In genomic region chr9:128161230-128161902, GRCh38 we compare ENCODE assay signal across 7 cellular contexts. TPM values are rescaled to one million over a fixed set of nuclear protein-coding genes. Genes with fewer than 3 reads are reported as not detected.
DNase-seq lines count a peak whose midpoint lies in the region; ATAC-seq, FAIRE-seq and TF ChIP-seq lines count a peak whose summit lies in the region.
"Not testable (repeated sequence)": the region's sequence is repeated elsewhere in the genome, so short reads cannot be mapped to it uniquely, and the experiment has no call there.
"Had no signal": no experiment of that assay in that cellular context is flagged by ENCODE, and none has a peak within 500 bp of the region (broad histone marks: within the 10 kb centered on the region; RNA-seq: fewer than 3 reads in every experiment).

No MANE protein-coding gene starts in this region.

- H3K4me1 Mint-ChIP-seq in GM23338: not testable (repeated sequence)
- peaks cover 23% of the 10 kb centered on the region for H3K4me1 Mint-ChIP-seq in activated CD4-positive, alpha-beta memory T cell treated with anti-CD3 and anti-CD28 coated beads, Interleukin-2, amount 10 ng/mL, durations not matched to agents 7 days and 5 days
- peaks cover 34% of the 10 kb centered on the region for H3K4me1 Mint-ChIP-seq in dendritic cell treated with granulocyte-macrophage colony-stimulating factor and Interleukin-4, amounts not matched to agents 40 ng/mL and 50 ng/mL, for 4 days (ENCODE audit: low read depth)

- CTCF ChIA-PET in activated CD4-positive, alpha-beta memory T cell treated with anti-CD3 and anti-CD28 coated beads, Interleukin-2, amount 10 ng/mL, durations not matched to agents 7 days and 5 days (lab: Charles Lee): interaction anchor here (0.5 to 1.0 kb wide), 5 partner anchors 9 to 191 kb away, joined by 3 to 5 read pairs (median 3); no protein-coding TSS in a partner anchor
- CTCF ChIA-PET in HepG2 (lab: Yijun Ruan, JAX; ENCODE audit: low intra/inter-chr PET ratio, low total read pairs): not testable (repeated sequence)

- TF ChIP-seq EP300 in HepG2 (IDR thresholded peaks at IDR 0.05; ENCODE audit: low read depth in 2 of 2, low read length in 2 of 2); HepG2 (CRISPR knock-in tag; IDR thresholded peaks at IDR 0.05; ENCODE audit: borderline replicate concordance): not testable (repeated sequence)

- H3K36me3 Mint-ChIP-seq in GM23338 (ENCODE audit: low read depth): peaks cover 24% of the 10 kb centered on the region
- peaks cover 26% of the 10 kb centered on the region for H3K36me3 Mint-ChIP-seq in activated CD4-positive, alpha-beta memory T cell treated with anti-CD3 and anti-CD28 coated beads, Interleukin-2, amount 10 ng/mL, durations not matched to agents 7 days and 5 days (ENCODE audit: low read depth)
- H3K36me3 Mint-ChIP-seq in dendritic cell treated with granulocyte-macrophage colony-stimulating factor and Interleukin-4, amounts not matched to agents 40 ng/mL and 50 ng/mL, for 4 days (ENCODE audit: low read depth): peaks cover 44% of the 10 kb centered on the region

- not testable (repeated sequence) for H2AFZ ChIP-seq in GM23338; HepG2 (ENCODE audit: low read length)

- peak overlapping the region; percentile 94 for H3K4me2 ChIP-seq in GM23338
- peak overlapping the region; percentile 95 for H3K4me2 ChIP-seq in HepG2 (ENCODE audit: low read depth, low read length)

- intact Hi-C loops in dendritic cell treated with granulocyte-macrophage colony-stimulating factor and Interleukin-4, amounts not matched to agents 40 ng/mL and 50 ng/mL, for 4 days (cut with micrococcal nuclease); HepG2 (cut with micrococcal nuclease; ENCODE audit: unreplicated experiment): not testable (repeated sequence)

- H3K27ac ChIP-seq in GM23338 (ENCODE audit: low read depth); HepG2 (ENCODE audit: extremely low read length, insufficient read depth, low read length); stomach smooth muscle (ENCODE audit: low read length): not testable (repeated sequence)

- peak overlapping the region; percentile 94 for H3K4me3 ChIP-seq in GM23338
- H3K4me3 ChIP-seq in HepG2 (replicated peaks in 1 of 3; ENCODE audit: insufficient read depth in 1 of 3, low read depth in 2 of 3, low read length in 3 of 3): peak overlapping the region in 1 of 3 experiments; percentile 97; a peak in 2 of 6 replicates
- H3K4me3 ChIP-seq in stomach smooth muscle (ENCODE audit: low read length in 2 of 2): peak overlapping the region; percentile 83 to 90

- not testable (repeated sequence) for H3K27ac Mint-ChIP-seq in GM23338; dendritic cell treated with granulocyte-macrophage colony-stimulating factor and Interleukin-4, amounts not matched to agents 40 ng/mL and 50 ng/mL, for 4 days
- peak overlapping the region; percentile 80 for H3K27ac Mint-ChIP-seq in activated CD4-positive, alpha-beta memory T cell treated with anti-CD3 and anti-CD28 coated beads, Interleukin-2, amount 10 ng/mL, durations not matched to agents 7 days and 5 days

- not testable (repeated sequence) for TF ChIP-seq POLR2A in HepG2 (IDR thresholded peaks at IDR 0.05; ENCODE audit: insufficient read depth in 1 of 2, low read depth in 2 of 2, low read length in 2 of 2)

- H3K9me3 ChIP-seq in HepG2 (ENCODE audit: low read length); stomach smooth muscle (ENCODE audit: control insufficient read depth in 2 of 2, low read length in 2 of 2): not testable (repeated sequence)

- H4K20me1 ChIP-seq in GM23338 (replicated peaks; ENCODE audit: insufficient read depth); HepG2 (ENCODE audit: insufficient read depth, low read length): not testable (repeated sequence)

- peak overlapping the region; percentile 76 for H3K4me3 Mint-ChIP-seq in GM23338
- H3K4me3 Mint-ChIP-seq in activated CD4-positive, alpha-beta memory T cell treated with anti-CD3 and anti-CD28 coated beads, Interleukin-2, amount 10 ng/mL, durations not matched to agents 7 days and 5 days: peak overlapping the region; percentile 78
- peak overlapping the region; percentile 82 for H3K4me3 Mint-ChIP-seq in dendritic cell treated with granulocyte-macrophage colony-stimulating factor and Interleukin-4, amounts not matched to agents 40 ng/mL and 50 ng/mL, for 4 days

- not testable (repeated sequence) for TF ChIP-seq CTCF in GM23338 (conservative IDR thresholded peaks at IDR 0.05; ENCODE audit: low read depth in 2 of 2); HepG2 (CRISPR knock-in tag; IDR thresholded peaks at IDR 0.05)

- 96% methylated on average over 13 of the region's 13 CpGs for WGBS in HepG2 (ENCODE audit: low lambda C conversion rate)

- FAIRE-seq in HepG2 (lab: Jason Lieb, UNC): not testable (repeated sequence)

- not testable (repeated sequence) for H3K4me1 ChIP-seq in GM23338 (ENCODE audit: insufficient read depth)
- peaks cover 16% of the 10 kb centered on the region for H3K4me1 ChIP-seq in HepG2 (ENCODE audit: insufficient read depth, low read length)
- peaks cover 19% of the 10 kb centered on the region for H3K4me1 ChIP-seq in stomach smooth muscle (ENCODE audit: control insufficient read depth, insufficient read depth, low read length)

- not testable (repeated sequence) for H3F3A ChIP-seq in GM23338 (replicated peaks; ENCODE audit: low read depth)

- H3K9ac ChIP-seq in HepG2 (ENCODE audit: insufficient read depth, low read depth, low read length): not testable (repeated sequence)
- peak overlapping the region in 1 of 2 donors; percentile 87 for H3K9ac ChIP-seq in stomach smooth muscle (ENCODE audit: low read length in 2 of 2)

- POLR2A ChIA-PET in activated CD4-positive, alpha-beta memory T cell treated with anti-CD3 and anti-CD28 coated beads, Interleukin-2, amount 10 ng/mL, durations not matched to agents 7 days and 5 days (lab: Charles Lee): interaction anchor here (1.0 to 3.7 kb wide), 5 partner anchors 9 to 180 kb away, joined by 3 to 20 read pairs (median 5); partner anchors contain the start of genes CIZ1 and PTGES2
- POLR2A ChIA-PET in HepG2 (lab: Yijun Ruan, JAX): interaction anchor here (1.7 to 2.8 kb wide), 3 partner anchors 11 to 33 kb away, joined by 4 to 17 read pairs (median 5); no protein-coding TSS in a partner anchor

- H3K9me3 Mint-ChIP-seq in GM23338; activated CD4-positive, alpha-beta memory T cell treated with anti-CD3 and anti-CD28 coated beads, Interleukin-2, amount 10 ng/mL, durations not matched to agents 7 days and 5 days; dendritic cell treated with granulocyte-macrophage colony-stimulating factor and Interleukin-4, amounts not matched to agents 40 ng/mL and 50 ng/mL, for 4 days: not testable (repeated sequence)

- DNase-seq in GM23338 (ENCODE audit: low spot score); activated CD4-positive, alpha-beta memory T cell treated with anti-CD3 and anti-CD28 coated beads, Interleukin-2, amount 10 ng/mL, durations not matched to agents 7 days and 5 days; HepG2 (ENCODE audit: low spot score): not testable (repeated sequence)
- peak; percentile 68 for DNase-seq in NCI-H69 (lab: John Stamatoyannopoulos, UW)

- H3K36me3 ChIP-seq in GM23338 (ENCODE audit: insufficient read depth): not testable (repeated sequence)
- peaks cover 5 to 27% of the 10 kb centered on the region in 2 experiments; a peak in 4 of 5 replicates for H3K36me3 ChIP-seq in HepG2 (replicated peaks in 1 of 2; ENCODE audit: control insufficient read depth in 1 of 2, insufficient read depth in 2 of 2, low read length in 2 of 2)
- H3K36me3 ChIP-seq in stomach smooth muscle (ENCODE audit: control insufficient read depth in 2 of 2, insufficient read depth in 2 of 2, low read length in 2 of 2): peaks cover 4 to 18% of the 10 kb centered on the region in 2 donors

- TF ChIP-seq RAD21 in HepG2 (CRISPR knock-in tag; IDR thresholded peaks at IDR 0.05): not testable (repeated sequence)

- not testable (repeated sequence) for BruUV-seq in HepG2 (replicated peaks; lab: Mats Ljungman, UMichigan)

- H3K27me3 ChIP-seq in GM23338 (ENCODE audit: insufficient read depth); HepG2 (ENCODE audit: control insufficient read depth in 1 of 2, insufficient read depth in 2 of 2, low read length in 2 of 2); stomach smooth muscle (ENCODE audit: control insufficient read depth in 1 of 2, insufficient read depth in 2 of 2, low read length in 2 of 2): not testable (repeated sequence)

- H3K9me2 ChIP-seq in GM23338 (ENCODE audit: insufficient read depth): not testable (repeated sequence)

- H3K79me2 ChIP-seq in GM23338 (replicated peaks; ENCODE audit: insufficient read depth); HepG2 (ENCODE audit: insufficient read depth, low read length): not testable (repeated sequence)

- not testable (repeated sequence) for ATAC-seq in GM23338, HepG2

- in situ Hi-C loops in HepG2 (cut with HindIII; ENCODE audit: extremely low pct_ligation_motif_present, low pct_unique_long_range_greater_than_20kb): not testable (repeated sequence)

- not testable (repeated sequence) for H3K27me3 Mint-ChIP-seq in GM23338 (ENCODE audit: insufficient read depth, low read depth, poor library complexity); activated CD4-positive, alpha-beta memory T cell treated with anti-CD3 and anti-CD28 coated beads, Interleukin-2, amount 10 ng/mL, durations not matched to agents 7 days and 5 days; dendritic cell treated with granulocyte-macrophage colony-stimulating factor and Interleukin-4, amounts not matched to agents 40 ng/mL and 50 ng/mL, for 4 days

RNA-seq across cellular contexts. Expression of gene BBLN, which starts 1.3 kb away (rescaled TPM):
- total RNA-seq in GM23338 (2014; rRNA removed; shearing (Covaris generic)): 246 and 276 TPM in 2 replicates
- polyA plus RNA-seq in GM23338 (2016; fragmentation: Nextera tagmentation; extraction: Ambion mirVana) (171 and 177 TPM in 2 replicates), HepG2 (2011; rRNA removed) (27.6 and 29.5 TPM in 2 replicates)
- total RNA-seq in activated CD4-positive, alpha-beta memory T cell treated with anti-CD3 and anti-CD28 coated beads, Interleukin-2, amount 10 ng/mL, durations not matched to agents 7 days and 5 days: 10 to 100 TPM; 91.3 to 94.1 TPM
- 22.2 and 33.1 TPM in 2 replicates for total RNA-seq in HepG2 (2016; rRNA removed; fragmentation: Illumina TruSeq; extraction: Trizol)
- total RNA-seq in HepG2 (2016; cell fraction: cytosol; rRNA removed; fragmentation: Illumina TruSeq; extraction: Trizol; ENCODE audit: low read depth): 146 and 177 TPM in 2 replicates
- 17.4 and 30.2 TPM in 2 replicates for total RNA-seq in HepG2 (2016; cell fraction: insoluble cytoplasmic fraction; rRNA removed; fragmentation: Illumina TruSeq; extraction: Trizol)
- total RNA-seq in HepG2 (2016; cell fraction: membrane; rRNA removed; fragmentation: Illumina TruSeq; extraction: Trizol): 86.9 and 114 TPM in 2 replicates
- 11.7 and 11.9 TPM in 2 replicates for total RNA-seq in HepG2 (2016; cell fraction: nucleus; rRNA removed; fragmentation: Illumina TruSeq; extraction: Trizol)
- 25.8 and 50.8 TPM in 2 replicates for polyA plus RNA-seq in HepG2 (2011; cell fraction: cytosol; rRNA removed)
- polyA plus RNA-seq in HepG2 (2011; cell fraction: nucleus; rRNA removed): 19.2 and 22.8 TPM in 2 replicates
- 13.4 and 25.7 TPM in 2 replicates for polyA plus RNA-seq in HepG2 (2012)
- polyA plus RNA-seq in HepG2 (2016; cell fraction: cytosol; fragmentation: Illumina TruSeq; extraction: Trizol; ENCODE audit: low read depth): 235 and 253 TPM in 2 replicates
- polyA plus RNA-seq in HepG2 (2016; cell fraction: insoluble cytoplasmic fraction; fragmentation: Illumina TruSeq; extraction: Trizol; ENCODE audit: low read depth): 19.0 and 25.9 TPM in 2 replicates
- 124 and 129 TPM in 2 replicates for polyA plus RNA-seq in HepG2 (2016; cell fraction: membrane; fragmentation: Illumina TruSeq; extraction: Trizol; ENCODE audit: low read depth)
- 21.4 TPM in 2 replicates for polyA plus RNA-seq in HepG2 (2016; cell fraction: nucleus; fragmentation: Illumina TruSeq; extraction: Trizol; ENCODE audit: insufficient read depth, low read depth)
- 17.1 and 32.9 TPM in 2 replicates for polyA minus RNA-seq in HepG2 (2011; rRNA and poly(A)+ RNA removed; ENCODE audit: low replicate concordance)
- polyA minus RNA-seq in HepG2 (2011; cell fraction: cytosol; rRNA and poly(A)+ RNA removed): 13.6 and 21.6 TPM in 2 replicates
- polyA minus RNA-seq in HepG2 (2011; cell fraction: nucleus; rRNA and poly(A)+ RNA removed): 4.8 and 7.1 TPM in 2 replicates

RNA-seq across cellular contexts. Expression of gene LCN2, which starts 12.1 kb away (rescaled TPM):
- 0.27 TPM in 1 of 2 replicates, not detected in the other for total RNA-seq in GM23338 (2014; rRNA removed; shearing (Covaris generic))
- polyA plus RNA-seq in GM23338 (2016; fragmentation: Nextera tagmentation; extraction: Ambion mirVana) (2.0 and 2.7 TPM in 2 replicates), HepG2 (2011; rRNA removed) (1.4 and 2.3 TPM in 2 replicates)
- not detected for total RNA-seq in activated CD4-positive, alpha-beta memory T cell treated with anti-CD3 and anti-CD28 coated beads, Interleukin-2, amount 10 ng/mL, durations not matched to agents 7 days and 5 days
- 0.34 and 0.38 TPM in 2 replicates for total RNA-seq in HepG2 (2016; rRNA removed; fragmentation: Illumina TruSeq; extraction: Trizol)
- 0.40 TPM in 1 of 2 replicates, not detected in the other for total RNA-seq in HepG2 (2016; cell fraction: cytosol; rRNA removed; fragmentation: Illumina TruSeq; extraction: Trizol; ENCODE audit: low read depth)
- total RNA-seq in HepG2 (2016; cell fraction: insoluble cytoplasmic fraction; rRNA removed; fragmentation: Illumina TruSeq; extraction: Trizol): 0.24 TPM in 1 of 2 replicates, not detected in the other
- 0.34 and 0.38 TPM in 2 replicates for total RNA-seq in HepG2 (2016; cell fraction: membrane; rRNA removed; fragmentation: Illumina TruSeq; extraction: Trizol)
- total RNA-seq in HepG2 (2016; cell fraction: nucleus; rRNA removed; fragmentation: Illumina TruSeq; extraction: Trizol): not detected in 2 replicates
- 0.93 and 2.4 TPM in 2 replicates for polyA plus RNA-seq in HepG2 (2011; cell fraction: cytosol; rRNA removed)
- polyA plus RNA-seq in HepG2 (2011; cell fraction: nucleus; rRNA removed): 4.4 and 6.2 TPM in 2 replicates
- polyA plus RNA-seq in HepG2 (2012): 1.5 and 1.7 TPM in 2 replicates
- polyA plus RNA-seq in HepG2 (2016; cell fraction: cytosol; fragmentation: Illumina TruSeq; extraction: Trizol; ENCODE audit: low read depth): 0.69 and 0.92 TPM in 2 replicates
- polyA plus RNA-seq in HepG2 (2016; cell fraction: insoluble cytoplasmic fraction; fragmentation: Illumina TruSeq; extraction: Trizol; ENCODE audit: low read depth): 0.71 and 0.76 TPM in 2 replicates
- polyA plus RNA-seq in HepG2 (2016; cell fraction: membrane; fragmentation: Illumina TruSeq; extraction: Trizol; ENCODE audit: low read depth): 0.49 and 0.63 TPM in 2 replicates
- 1.7 and 3.0 TPM in 2 replicates for polyA plus RNA-seq in HepG2 (2016; cell fraction: nucleus; fragmentation: Illumina TruSeq; extraction: Trizol; ENCODE audit: insufficient read depth, low read depth)
- 0.44 and 0.52 TPM in 2 replicates for polyA minus RNA-seq in HepG2 (2011; rRNA and poly(A)+ RNA removed; ENCODE audit: low replicate concordance)
- 0.99 TPM in 1 of 2 replicates, not detected in the other for polyA minus RNA-seq in HepG2 (2011; cell fraction: cytosol; rRNA and poly(A)+ RNA removed)
- not detected in 2 replicates for polyA minus RNA-seq in HepG2 (2011; cell fraction: nucleus; rRNA and poly(A)+ RNA removed)
- total RNA-seq: tibial nerve had no signal

RNA-seq across cellular contexts. Expression of gene CIZ1, which starts 30.0 kb away (rescaled TPM):
- 48.2 and 61.4 TPM in 2 replicates for total RNA-seq in GM23338 (2014; rRNA removed; shearing (Covaris generic))
- polyA plus RNA-seq in GM23338 (2016; fragmentation: Nextera tagmentation; extraction: Ambion mirVana) (49.6 and 49.7 TPM in 2 replicates), HepG2 (2011; rRNA removed) (50.3 and 54.7 TPM in 2 replicates)
- 100 to 1,000 TPM; 112 to 116 TPM for total RNA-seq in activated CD4-positive, alpha-beta memory T cell treated with anti-CD3 and anti-CD28 coated beads, Interleukin-2, amount 10 ng/mL, durations not matched to agents 7 days and 5 days
- 25.8 and 30.6 TPM in 2 replicates for total RNA-seq in HepG2 (2016; rRNA removed; fragmentation: Illumina TruSeq; extraction: Trizol)
- 36.1 and 38.7 TPM in 2 replicates for total RNA-seq in HepG2 (2016; cell fraction: cytosol; rRNA removed; fragmentation: Illumina TruSeq; extraction: Trizol; ENCODE audit: low read depth)
- 18.6 and 29.5 TPM in 2 replicates for total RNA-seq in HepG2 (2016; cell fraction: insoluble cytoplasmic fraction; rRNA removed; fragmentation: Illumina TruSeq; extraction: Trizol)
- 57.5 and 63.8 TPM in 2 replicates for total RNA-seq in HepG2 (2016; cell fraction: membrane; rRNA removed; fragmentation: Illumina TruSeq; extraction: Trizol)
- total RNA-seq in HepG2 (2016; cell fraction: nucleus; rRNA removed; fragmentation: Illumina TruSeq; extraction: Trizol): 29.5 and 33.7 TPM in 2 replicates
- polyA plus RNA-seq in HepG2 (2011; cell fraction: cytosol; rRNA removed): 20.5 and 28.3 TPM in 2 replicates
- 114 and 121 TPM in 2 replicates for polyA plus RNA-seq in HepG2 (2011; cell fraction: nucleus; rRNA removed)
- polyA plus RNA-seq in HepG2 (2012): 52.9 and 73.1 TPM in 2 replicates
- 70.7 and 77.7 TPM in 2 replicates for polyA plus RNA-seq in HepG2 (2016; cell fraction: cytosol; fragmentation: Illumina TruSeq; extraction: Trizol; ENCODE audit: low read depth)
- 39.9 and 54.4 TPM in 2 replicates for polyA plus RNA-seq in HepG2 (2016; cell fraction: insoluble cytoplasmic fraction; fragmentation: Illumina TruSeq; extraction: Trizol; ENCODE audit: low read depth)
- polyA plus RNA-seq in HepG2 (2016; cell fraction: membrane; fragmentation: Illumina TruSeq; extraction: Trizol; ENCODE audit: low read depth): 97.4 and 105 TPM in 2 replicates
- 115 and 119 TPM in 2 replicates for polyA plus RNA-seq in HepG2 (2016; cell fraction: nucleus; fragmentation: Illumina TruSeq; extraction: Trizol; ENCODE audit: insufficient read depth, low read depth)
- polyA minus RNA-seq in HepG2 (2011; rRNA and poly(A)+ RNA removed; ENCODE audit: low replicate concordance): 51.1 and 193 TPM in 2 replicates
- 20.0 and 26.1 TPM in 2 replicates for polyA minus RNA-seq in HepG2 (2011; cell fraction: cytosol; rRNA and poly(A)+ RNA removed)
- 18.0 and 23.8 TPM in 2 replicates for polyA minus RNA-seq in HepG2 (2011; cell fraction: nucleus; rRNA and poly(A)+ RNA removed)

RNA-seq across cellular contexts. Expression of gene PTGES2, which starts 33.8 kb away (rescaled TPM):
- 108 and 124 TPM in 2 replicates for total RNA-seq in GM23338 (2014; rRNA removed; shearing (Covaris generic))
- polyA plus RNA-seq in GM23338 (2016; fragmentation: Nextera tagmentation; extraction: Ambion mirVana) (56.3 and 59.7 TPM in 2 replicates), HepG2 (2011; rRNA removed) (63.7 and 67.2 TPM in 2 replicates)
- total RNA-seq in activated CD4-positive, alpha-beta memory T cell treated with anti-CD3 and anti-CD28 coated beads, Interleukin-2, amount 10 ng/mL, durations not matched to agents 7 days and 5 days: 10 to 100 TPM; 35.6 to 38.1 TPM
- 68.5 and 79.8 TPM in 2 replicates for total RNA-seq in HepG2 (2016; rRNA removed; fragmentation: Illumina TruSeq; extraction: Trizol)
- 176 and 179 TPM in 2 replicates for total RNA-seq in HepG2 (2016; cell fraction: cytosol; rRNA removed; fragmentation: Illumina TruSeq; extraction: Trizol; ENCODE audit: low read depth)
- total RNA-seq in HepG2 (2016; cell fraction: insoluble cytoplasmic fraction; rRNA removed; fragmentation: Illumina TruSeq; extraction: Trizol): 65.6 and 85.2 TPM in 2 replicates
- total RNA-seq in HepG2 (2016; cell fraction: membrane; rRNA removed; fragmentation: Illumina TruSeq; extraction: Trizol): 80.3 and 84.6 TPM in 2 replicates
- total RNA-seq in HepG2 (2016; cell fraction: nucleus; rRNA removed; fragmentation: Illumina TruSeq; extraction: Trizol): 40.6 and 44.2 TPM in 2 replicates
- polyA plus RNA-seq in HepG2 (2011; cell fraction: cytosol; rRNA removed): 53.6 and 85.6 TPM in 2 replicates
- 128 and 148 TPM in 2 replicates for polyA plus RNA-seq in HepG2 (2011; cell fraction: nucleus; rRNA removed)
- 39.6 and 40.6 TPM in 2 replicates for polyA plus RNA-seq in HepG2 (2012)
- polyA plus RNA-seq in HepG2 (2016; cell fraction: cytosol; fragmentation: Illumina TruSeq; extraction: Trizol; ENCODE audit: low read depth): 61.1 and 71.8 TPM in 2 replicates
- polyA plus RNA-seq in HepG2 (2016; cell fraction: insoluble cytoplasmic fraction; fragmentation: Illumina TruSeq; extraction: Trizol; ENCODE audit: low read depth): 67.8 and 88.5 TPM in 2 replicates
- polyA plus RNA-seq in HepG2 (2016; cell fraction: membrane; fragmentation: Illumina TruSeq; extraction: Trizol; ENCODE audit: low read depth): 68.9 and 78.2 TPM in 2 replicates
- polyA plus RNA-seq in HepG2 (2016; cell fraction: nucleus; fragmentation: Illumina TruSeq; extraction: Trizol; ENCODE audit: insufficient read depth, low read depth): 101 and 105 TPM in 2 replicates
- polyA minus RNA-seq in HepG2 (2011; rRNA and poly(A)+ RNA removed; ENCODE audit: low replicate concordance): 109 and 143 TPM in 2 replicates
- 29.5 and 39.2 TPM in 2 replicates for polyA minus RNA-seq in HepG2 (2011; cell fraction: cytosol; rRNA and poly(A)+ RNA removed)
- polyA minus RNA-seq in HepG2 (2011; cell fraction: nucleus; rRNA and poly(A)+ RNA removed): 39.4 and 44.6 TPM in 2 replicates

RNA-seq across cellular contexts. Expression of gene DNM1, which starts 41.8 kb away (rescaled TPM):
- total RNA-seq in GM23338 (2014; rRNA removed; shearing (Covaris generic)): 42.0 and 43.2 TPM in 2 replicates
- 24.0 and 36.0 TPM in 2 replicates for polyA plus RNA-seq in GM23338 (2016; fragmentation: Nextera tagmentation; extraction: Ambion mirVana)
- total RNA-seq in activated CD4-positive, alpha-beta memory T cell treated with anti-CD3 and anti-CD28 coated beads, Interleukin-2, amount 10 ng/mL, durations not matched to agents 7 days and 5 days: under 1 TPM; 0.30 to 0.40 TPM
- total RNA-seq in HepG2 (2016; rRNA removed; fragmentation: Illumina TruSeq; extraction: Trizol): 0.13 and 0.15 TPM in 2 replicates
- total RNA-seq in HepG2 (2016; cell fraction: cytosol; rRNA removed; fragmentation: Illumina TruSeq; extraction: Trizol; ENCODE audit: low read depth): 0.10 TPM in 1 of 2 replicates, not detected in the other
- 0.15 TPM in 1 of 2 replicates, not detected in the other for total RNA-seq in HepG2 (2016; cell fraction: insoluble cytoplasmic fraction; rRNA removed; fragmentation: Illumina TruSeq; extraction: Trizol)
- 0.21 TPM in 1 of 2 replicates, not detected in the other for total RNA-seq in HepG2 (2016; cell fraction: membrane; rRNA removed; fragmentation: Illumina TruSeq; extraction: Trizol)
- 0.22 and 0.38 TPM in 2 replicates for total RNA-seq in HepG2 (2016; cell fraction: nucleus; rRNA removed; fragmentation: Illumina TruSeq; extraction: Trizol)
- 0.58 and 0.91 TPM in 2 replicates for polyA plus RNA-seq in HepG2 (2011; rRNA removed)
- 0.10 and 0.23 TPM in 2 replicates for polyA plus RNA-seq in HepG2 (2011; cell fraction: cytosol; rRNA removed)
- 5.5 and 6.4 TPM in 2 replicates for polyA plus RNA-seq in HepG2 (2011; cell fraction: nucleus; rRNA removed)
- polyA plus RNA-seq in HepG2 (2012): 1.1 and 1.8 TPM in 2 replicates
- polyA plus RNA-seq in HepG2 (2016; cell fraction: cytosol; fragmentation: Illumina TruSeq; extraction: Trizol; ENCODE audit: low read depth): 0.06 and 2.2 TPM in 2 replicates
- 0.17 and 0.45 TPM in 2 replicates for polyA plus RNA-seq in HepG2 (2016; cell fraction: insoluble cytoplasmic fraction; fragmentation: Illumina TruSeq; extraction: Trizol; ENCODE audit: low read depth)
- 0.13 TPM in 1 of 2 replicates, not detected in the other for polyA plus RNA-seq in HepG2 (2016; cell fraction: membrane; fragmentation: Illumina TruSeq; extraction: Trizol; ENCODE audit: low read depth)
- 0.47 and 1.9 TPM in 2 replicates for polyA plus RNA-seq in HepG2 (2016; cell fraction: nucleus; fragmentation: Illumina TruSeq; extraction: Trizol; ENCODE audit: insufficient read depth, low read depth)
- polyA minus RNA-seq in HepG2 (2011; rRNA and poly(A)+ RNA removed; ENCODE audit: low replicate concordance): 2.0 and 4.0 TPM in 2 replicates
- 0.69 TPM in 1 of 2 replicates, not detected in the other for polyA minus RNA-seq in HepG2 (2011; cell fraction: cytosol; rRNA and poly(A)+ RNA removed)
- polyA minus RNA-seq in HepG2 (2011; cell fraction: nucleus; rRNA and poly(A)+ RNA removed): 5.0 and 6.2 TPM in 2 replicates
